In the genomic region with DNA sequence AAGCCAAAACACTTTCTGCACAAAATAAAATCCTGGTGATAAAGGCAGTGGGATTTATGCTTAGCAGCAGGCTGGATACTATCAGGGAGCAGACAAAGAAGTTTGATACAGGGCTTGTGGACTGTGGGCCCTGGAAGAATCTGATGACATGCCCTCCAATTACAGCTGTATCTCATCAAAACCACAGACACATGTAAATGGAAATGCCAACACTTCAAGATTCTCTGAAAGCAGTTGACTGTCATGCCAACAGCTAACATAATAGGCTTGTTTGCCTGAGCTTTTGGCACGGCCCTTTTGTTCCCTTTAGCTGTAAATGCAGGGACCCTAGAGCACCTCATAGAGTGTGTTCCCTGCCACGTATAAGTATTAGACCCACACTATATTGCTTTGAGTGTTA, we compare ENCODE assay signal across 16 cellular contexts.
DNase-seq lines count a peak whose midpoint lies in the region; TF ChIP-seq lines count a peak whose summit lies in the region.
"Had no signal": no experiment of that assay in that cellular context is flagged by ENCODE, and none has a peak within 500 bp of the region (broad histone marks: within the 10 kb centered on the region; RNA-seq: fewer than 3 reads in every experiment).

No MANE protein-coding gene starts in this region.

- H3K9me3 ChIP-seq in PC-9 (ENCODE audit: insufficient read depth, low read depth) (peaks cover 6% of the 10 kb centered on the region; the same call in 1 of the 2 replicates), neural cell (ENCODE audit: low read length) (no peaks in the 10 kb centered on the region), osteoblast (ENCODE audit: low read depth, low read length) (no peaks in the 10 kb centered on the region)
- H3K9me3 ChIP-seq: BE2C had no signal

- H3K9me2 ChIP-seq in PC-9 (ENCODE audit: insufficient read depth) (no peaks in the 10 kb centered on the region), neural cell (ENCODE audit: insufficient read depth, low read length) (no peaks in the 10 kb centered on the region)

- H2AFZ ChIP-seq in PC-9, result no peak overlapping the region
- H2AFZ ChIP-seq in neural cell (ENCODE audit: low read depth, low read length), result no peak overlapping the region
- no peak overlapping the region for H2AFZ ChIP-seq in osteoblast (ENCODE audit: low read length)

- POLR2A ChIA-PET in PC-9 (lab: Charles Lee; ENCODE audit: unreplicated experiment), result no interaction called here

- TF ChIP-seq RAD21 in neural cell (conservative IDR thresholded peaks at IDR 0.05), result no peak

- no TSS peak for BruUV-seq in PC-9 (replicated peaks; lab: Mats Ljungman, UMichigan)

- H3F3A ChIP-seq in PC-9 (ENCODE audit: insufficient read depth, low read depth) (peaks cover 13% of the 10 kb centered on the region; the same call in 1 of the 2 replicates), neural cell (ENCODE audit: insufficient read depth, low read length, poor library complexity, severe bottlenecking) (no peaks in the 10 kb centered on the region)

- no peaks in the 10 kb centered on the region for H3K36me3 ChIP-seq in PC-9 (ENCODE audit: low read depth)
- H3K36me3 ChIP-seq in neural cell (ENCODE audit: insufficient read depth, low read length), result no peaks in the 10 kb centered on the region
- no peaks in the 10 kb centered on the region for H3K36me3 ChIP-seq in osteoblast (ENCODE audit: insufficient read depth, low read length)
- H3K36me3 ChIP-seq: BE2C had no signal

- H3K4me3 ChIP-seq in PC-9 (no peak overlapping the region), neural cell (ENCODE audit: low read length) (no peak overlapping the region), osteoblast (ENCODE audit: insufficient read depth, low read length) (no peak overlapping the region)

- H3K4me2 ChIP-seq in PC-9 (no peak overlapping the region), neural cell (ENCODE audit: low read length) (no peak overlapping the region), osteoblast (ENCODE audit: insufficient read depth, low read length) (no peak overlapping the region)

- CTCF ChIA-PET in PC-9 (lab: Charles Lee), result no interaction called here

- no peak overlapping the region for H3K9ac ChIP-seq in neural cell (ENCODE audit: low read length)

- peak; percentile 13 for TF ChIP-seq EP300 in neural cell (conservative IDR thresholded peaks at IDR 0.05; ENCODE audit: poor library complexity, severe bottlenecking)

- TF ChIP-seq CTCF in PC-9 (conservative IDR thresholded peaks at IDR 0.05), result no peak
- no peak for TF ChIP-seq CTCF in neural cell (IDR thresholded peaks at IDR 0.05; ENCODE audit: poor library complexity, severe bottlenecking)
- TF ChIP-seq CTCF in osteoblast (IDR thresholded peaks at IDR 0.05; ENCODE audit: extremely low read depth, low read depth, low read length), result no peak

- no peaks in the 10 kb centered on the region for H3K79me2 ChIP-seq in PC-9 (ENCODE audit: low read depth)
- H3K79me2 ChIP-seq in neural cell (replicated peaks; ENCODE audit: insufficient read depth, low read length), result no peaks in the 10 kb centered on the region
- H3K79me2 ChIP-seq in osteoblast (ENCODE audit: insufficient read depth, low read length), result no peaks in the 10 kb centered on the region

- H4K20me1 ChIP-seq in PC-9 (ENCODE audit: insufficient read depth) (no peaks in the 10 kb centered on the region), neural cell (ENCODE audit: insufficient read depth) (no peaks in the 10 kb centered on the region), osteoblast (ENCODE audit: insufficient read depth, low read length) (no peaks in the 10 kb centered on the region)

- H3K4me1 ChIP-seq in PC-9 (replicated peaks; ENCODE audit: insufficient read depth) (peaks cover 29% of the 10 kb centered on the region), osteoblast (ENCODE audit: insufficient read depth, low read length) (peaks cover 12% of the 10 kb centered on the region)

- intact Hi-C loops in PC-9 (cut with micrococcal nuclease; ENCODE audit: unreplicated experiment), result no loop called here
- intact Hi-C loops in posterior cingulate gyrus (cut with DNase I), result no loop called here

- H3K27ac ChIP-seq in PC-9, result peak overlapping the region; percentile 80; the same call in 1 of the 2 replicates
- H3K27ac ChIP-seq in neural cell (ENCODE audit: low read length), result no peak overlapping the region
- H3K27ac ChIP-seq in osteoblast (ENCODE audit: low read depth, low read length), result no peak overlapping the region

- DNase-seq in NCI-H2029 treated with DMSO at 0.1 percent for 48 hours (lab: John Stamatoyannopoulos, UW), result peak; percentile 76
- DNase-seq in PC-9, result no peak
- no peak for DNase-seq in osteoblast (ENCODE audit: insufficient read length, low spot score, missing footprints)
- no peak for DNase-seq in NCI-H1436 (lab: John Stamatoyannopoulos, UW)
- DNase-seq in posterior cingulate gyrus, result no peak
- DNase-seq: ACHN; BE2C; C1 segment of cervical spinal cord; CD4-positive, CD25-positive, alpha-beta regulatory T cell; CD8-positive, alpha-beta memory T cell; COR-L47; GOT3; H7; HFFc6; IMR-90 had no signal

- H3K27me3 ChIP-seq in PC-9 (ENCODE audit: insufficient read depth, low read depth), result no peaks in the 10 kb centered on the region
- H3K27me3 ChIP-seq in neural cell (ENCODE audit: insufficient read depth, low read depth, low read length), result no peaks in the 10 kb centered on the region
- H3K27me3 ChIP-seq in osteoblast (ENCODE audit: insufficient read depth, low read length), result peaks cover 1% of the 10 kb centered on the region
- H3K27me3 ChIP-seq: BE2C had no signal

TF ChIP-seq in neural cell, 6 proteins besides CTCF, POLR2A, EP300 and RAD21:
- TF ChIP-seq MXI1 (conservative IDR thresholded peaks at IDR 0.05; ENCODE audit: poor library complexity, severe bottlenecking) (no peak), EZH2 (IDR thresholded peaks at IDR 0.05; ENCODE audit: borderline replicate concordance, insufficient read depth, low read length, poor library complexity, severe bottlenecking) (no peak), REST (IDR thresholded peaks at IDR 0.05; ENCODE audit: borderline replicate concordance) (no peak), SMC3 (conservative IDR thresholded peaks at IDR 0.05; ENCODE audit: poor library complexity) (no peak), POLR2AphosphoS5 (IDR thresholded peaks at IDR 0.05) (no peak), TAF1 (IDR thresholded peaks at IDR 0.05; ENCODE audit: low read depth) (no peak)
